Comparison of ENCODE assay signal across 23 cellular contexts in the genomic region with DNA sequence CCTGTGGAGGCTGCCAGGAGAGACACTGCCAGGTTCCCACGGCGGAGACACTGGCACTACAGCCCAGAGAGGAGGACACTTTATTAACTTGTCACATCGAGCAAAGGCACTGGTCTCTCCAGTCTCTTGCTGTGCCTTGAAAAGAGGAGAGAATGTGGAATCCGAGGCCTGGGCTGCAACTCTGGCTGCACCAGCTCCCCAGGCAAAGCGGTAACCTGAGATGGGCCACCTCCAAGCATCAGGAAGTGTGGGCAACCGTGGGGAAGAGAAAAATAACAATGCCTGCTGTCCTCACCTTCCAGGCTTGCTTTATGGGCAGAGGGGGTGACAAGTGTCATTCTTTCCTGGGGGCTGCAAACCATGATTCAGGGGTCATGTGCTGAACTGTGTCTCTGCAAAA.
A peak's percentile ranks its signal among the peaks of the same experiment; 100 is the strongest.
DNase-seq lines count a peak whose midpoint lies in the region; TF ChIP-seq lines count a peak whose summit lies in the region.
"Had no signal": no experiment of that assay in that cellular context is flagged by ENCODE, and none has a peak within 500 bp of the region (broad histone marks: within the 10 kb centered on the region; RNA-seq: fewer than 3 reads in every experiment).

No MANE protein-coding gene starts in this region.

- H3K36me3 ChIP-seq in sigmoid colon, result no peaks in the 10 kb centered on the region
- H3K36me3 ChIP-seq: brain microvascular endothelial cell, ovary, Peyer's patch, upper lobe of left lung had no signal

- 74% methylated on average over 6 of the region's 6 CpGs for WGBS in sigmoid colon, 2 donors

- no peak for TF ChIP-seq CTCF in sigmoid colon (IDR thresholded peaks at IDR 0.05)

- H3K9me3 ChIP-seq in sigmoid colon, result no peaks in the 10 kb centered on the region
- H3K9me3 ChIP-seq: ovary, Peyer's patch, upper lobe of left lung had no signal

- H3K4me1 ChIP-seq in sigmoid colon, result peaks cover 0 to 11% (median 8%) of the 10 kb centered on the region in 4 donors

- TF ChIP-seq POLR2A in sigmoid colon (IDR thresholded peaks at IDR 0.05), result no peak

- intact Hi-C loops in sigmoid colon (cut with DNase I), result no loop called here

- H3K4me3 ChIP-seq in sigmoid colon, result no peak overlapping the region
- H3K4me3 ChIP-seq: lung, ovary, Peyer's patch, upper lobe of left lung had no signal

- H3K27ac ChIP-seq in sigmoid colon, result no peak overlapping the region
- H3K27ac ChIP-seq: brain microvascular endothelial cell, HL-60, ovary, Peyer's patch, upper lobe of left lung had no signal

- no peak for TF ChIP-seq EP300 in sigmoid colon (IDR thresholded peaks at IDR 0.05)

- no peaks in the 10 kb centered on the region for H3K27me3 ChIP-seq in sigmoid colon
- H3K27me3 ChIP-seq: brain microvascular endothelial cell, ovary, Peyer's patch, upper lobe of left lung had no signal

- DNase-seq in NCI-H748 (lab: John Stamatoyannopoulos, UW; ENCODE audit: unreplicated experiment) (peak; percentile 2), NCI-H748 treated with DMSO at 0.1 percent for 48 hours (lab: John Stamatoyannopoulos, UW) (no peak), NCI-H526 treated with DMSO at 0.1 percent for 48 hours (lab: John Stamatoyannopoulos, UW) (peak; percentile 26), iPS-NIHi11 (ENCODE audit: low spot score) (peak; percentile 65), NCI-H1092 treated with DMSO at 0.1 percent for 48 hours (lab: John Stamatoyannopoulos, UW) (no peak), sigmoid colon (no peak), amygdala (lab: John Stamatoyannopoulos, UW) (no peak), GDM1 (lab: John Stamatoyannopoulos, UW) (no peak)
- DNase-seq: activated CD8-positive, alpha-beta T cell treated with anti-CD3 and anti-CD28 coated beads for 36 hours; activated naive CD4-positive, alpha-beta T cell treated with anti-CD3 and anti-CD28 coated beads, Interleukin-2, amount 10 ng/mL, durations not matched to agents 7 days and 5 days; amniotic stem cell; brain microvascular endothelial cell; KG1; NCI-H1105 treated with DMSO at 0.1 percent for 48 hours; NCI-H2081; ovary; SHP77 treated with DMSO at 0.1 percent for 48 hours; small intestine; stimulated activated naive CD4-positive, alpha-beta T cell; upper lobe of left lung had no signal

Comparison
In these comparisons a context has a peak if more than half of its experiments do, and no peak if none do; other contexts are left out.
1. DNase-seq: peak in NCI-H748 (single experiment), NCI-H526 treated with DMSO at 0.1 percent for 48 hours (single experiment) and iPS-NIHi11 (single experiment); none in NCI-H748 treated with DMSO at 0.1 percent for 48 hours (single experiment), NCI-H1092 treated with DMSO at 0.1 percent for 48 hours (single experiment), sigmoid colon (single experiment), amygdala (0 of 56) and GDM1 (single experiment).